In genomic region chr15:26838742-26839460, GRCh38 we compare ENCODE assay signal across 9 cellular contexts. TPM values are rescaled to one million over a fixed set of nuclear protein-coding genes. Genes with fewer than 3 reads are reported as not detected.
A peak's percentile ranks its signal among the peaks of the same experiment; 100 is the strongest.
DNase-seq lines count a peak whose midpoint lies in the region; ATAC-seq and TF ChIP-seq lines count a peak whose summit lies in the region.
"Had no signal": no experiment of that assay in that cellular context is flagged by ENCODE, and none has a peak within 500 bp of the region (broad histone marks: within the 10 kb centered on the region; RNA-seq: fewer than 3 reads in every experiment).

No MANE protein-coding gene starts in this region.

- intact Hi-C loops in right lobe of liver (cut with DNase I), result no loop called here

- CTCF ChIA-PET in WTC11 (lab: Charles Lee), result interaction anchor here (0.5 to 3.4 kb wide), 52 partner anchors 9 to 1442 kb away, joined by 3 to 61 read pairs (median 5); partner anchors contain the start of gene GABRA5

- H3K27me3 Mint-ChIP-seq in WTC11 (ENCODE audit: low read depth), result no peaks in the 10 kb centered on the region; the same call in 1 of the 2 replicates
- H3K27me3 Mint-ChIP-seq: memory B cell had no signal

- no peak overlapping the region for H3K27ac ChIP-seq in right lobe of liver

- H3K4me1 ChIP-seq in right lobe of liver, result no peaks in the 10 kb centered on the region

- 62% methylated on average over 23 of the region's 26 CpGs for WGBS in right lobe of liver (ENCODE audit: insufficient coverage, low coverage, low lambda C conversion rate, missing lambda C conversion rate)

- POLR2A ChIA-PET in WTC11 (lab: Charles Lee), result no interaction called here

- no peaks in the 10 kb centered on the region for H3K36me3 ChIP-seq in right lobe of liver

- peaks cover 32% of the 10 kb centered on the region for H3K4me1 Mint-ChIP-seq in WTC11
- H3K4me1 Mint-ChIP-seq: memory B cell had no signal

- DNase-seq in Daoy (ENCODE audit: low read depth) (peak; percentile 66), HFF-Myc (ENCODE audit: extremely low read depth, low read depth) (no peak), WTC11 (ENCODE audit: low spot score) (peak; percentile 81), right lobe of liver (no peak), MV-4-11 (lab: John Stamatoyannopoulos, UW) (no peak), NK-92 (lab: John Stamatoyannopoulos, UW; ENCODE audit: unreplicated experiment) (no peak)

- H3K4me3 ChIP-seq in HFF-Myc (replicated peaks; ENCODE audit: low read depth, low read length) (no peak overlapping the region), right lobe of liver (no peak overlapping the region)

- H3K36me3 Mint-ChIP-seq in WTC11, result peaks cover 21% of the 10 kb centered on the region
- H3K36me3 Mint-ChIP-seq: memory B cell had no signal

- no peaks in the 10 kb centered on the region for H3K9me3 ChIP-seq in right lobe of liver

- no peak overlapping the region for H3K27ac Mint-ChIP-seq in WTC11
- H3K27ac Mint-ChIP-seq: activated naive CD4-positive, alpha-beta T cell treated with anti-CD3 and anti-CD28 coated beads, Interleukin-2, amount 50 U/mL, for 72 hours; memory B cell had no signal

- TF ChIP-seq CTCF in HFF-Myc (IDR thresholded peaks at IDR 0.05; ENCODE audit: low read depth, low read length, missing control alignments) (peak; percentile 64), WTC11 (IDR thresholded peaks at IDR 0.05) (peak; percentile 92), right lobe of liver (IDR thresholded peaks at IDR 0.05) (peak in 3 of 4 donors; percentile 30 to 36 (median 31))

- peak overlapping the region; percentile 63 for H3K4me3 Mint-ChIP-seq in WTC11
- H3K4me3 Mint-ChIP-seq: memory B cell had no signal

- peaks cover 30% of the 10 kb centered on the region for H3K9me3 Mint-ChIP-seq in WTC11

- no peaks in the 10 kb centered on the region for H3K27me3 ChIP-seq in right lobe of liver

- ATAC-seq in WTC11 (peak; percentile 88), right lobe of liver (peak in 2 of 4 donors; percentile 33 to 36), HG03354 (IDR thresholded peaks at IDR 0.05; ENCODE audit: poor library complexity, severe bottlenecking, unreplicated experiment) (no peak)
- ATAC-seq: activated naive CD4-positive, alpha-beta T cell treated with anti-CD3 and anti-CD28 coated beads, Interleukin-2, amount 50 U/mL, for 72 hours had no signal

- TF ChIP-seq POLR2A in right lobe of liver (IDR thresholded peaks at IDR 0.05), result no peak

TF ChIP-seq in WTC11, 78 proteins besides CTCF, POLR2A, EP300 and RAD21 (continues in another document):
- TF ChIP-seq ZNF317 (CRISPR knock-in tag; IDR thresholded peaks at IDR 0.05; ENCODE audit: borderline replicate concordance, low read depth) (no peak), KAT7 (CRISPR knock-in tag; IDR thresholded peaks at IDR 0.05; ENCODE audit: borderline replicate concordance) (0 out of 2 replicates have a peak, but pooled peaks have one; percentile 33), GABPB1 (CRISPR knock-in tag; IDR thresholded peaks at IDR 0.05) (no peak), ZNF423 (CRISPR knock-in tag; IDR thresholded peaks at IDR 0.05) (no peak), SP1 (CRISPR knock-in tag; conservative IDR thresholded peaks at IDR 0.05) (no peak), NFE2L1 (CRISPR knock-in tag; IDR thresholded peaks at IDR 0.05) (no peak), E2F1 (CRISPR knock-in tag; IDR thresholded peaks at IDR 0.05) (0 out of 2 replicates have a peak, but pooled peaks have one; percentile 31), NFYB (CRISPR knock-in tag; conservative IDR thresholded peaks at IDR 0.05; ENCODE audit: low read depth) (no peak), ERG (CRISPR knock-in tag; IDR thresholded peaks at IDR 0.05) (no peak), ZBTB43 (CRISPR knock-in tag; IDR thresholded peaks at IDR 0.05) (no peak), SMAD3 (CRISPR knock-in tag; IDR thresholded peaks at IDR 0.05; ENCODE audit: borderline replicate concordance) (no peak), ZNF232 (CRISPR knock-in tag; IDR thresholded peaks at IDR 0.05) (no peak), PRRX2 (CRISPR knock-in tag; IDR thresholded peaks at IDR 0.05) (no peak), ELF4 (CRISPR knock-in tag; IDR thresholded peaks at IDR 0.05; ENCODE audit: low read depth) (no peak)
- TF ChIP-seq, protein P1, sequence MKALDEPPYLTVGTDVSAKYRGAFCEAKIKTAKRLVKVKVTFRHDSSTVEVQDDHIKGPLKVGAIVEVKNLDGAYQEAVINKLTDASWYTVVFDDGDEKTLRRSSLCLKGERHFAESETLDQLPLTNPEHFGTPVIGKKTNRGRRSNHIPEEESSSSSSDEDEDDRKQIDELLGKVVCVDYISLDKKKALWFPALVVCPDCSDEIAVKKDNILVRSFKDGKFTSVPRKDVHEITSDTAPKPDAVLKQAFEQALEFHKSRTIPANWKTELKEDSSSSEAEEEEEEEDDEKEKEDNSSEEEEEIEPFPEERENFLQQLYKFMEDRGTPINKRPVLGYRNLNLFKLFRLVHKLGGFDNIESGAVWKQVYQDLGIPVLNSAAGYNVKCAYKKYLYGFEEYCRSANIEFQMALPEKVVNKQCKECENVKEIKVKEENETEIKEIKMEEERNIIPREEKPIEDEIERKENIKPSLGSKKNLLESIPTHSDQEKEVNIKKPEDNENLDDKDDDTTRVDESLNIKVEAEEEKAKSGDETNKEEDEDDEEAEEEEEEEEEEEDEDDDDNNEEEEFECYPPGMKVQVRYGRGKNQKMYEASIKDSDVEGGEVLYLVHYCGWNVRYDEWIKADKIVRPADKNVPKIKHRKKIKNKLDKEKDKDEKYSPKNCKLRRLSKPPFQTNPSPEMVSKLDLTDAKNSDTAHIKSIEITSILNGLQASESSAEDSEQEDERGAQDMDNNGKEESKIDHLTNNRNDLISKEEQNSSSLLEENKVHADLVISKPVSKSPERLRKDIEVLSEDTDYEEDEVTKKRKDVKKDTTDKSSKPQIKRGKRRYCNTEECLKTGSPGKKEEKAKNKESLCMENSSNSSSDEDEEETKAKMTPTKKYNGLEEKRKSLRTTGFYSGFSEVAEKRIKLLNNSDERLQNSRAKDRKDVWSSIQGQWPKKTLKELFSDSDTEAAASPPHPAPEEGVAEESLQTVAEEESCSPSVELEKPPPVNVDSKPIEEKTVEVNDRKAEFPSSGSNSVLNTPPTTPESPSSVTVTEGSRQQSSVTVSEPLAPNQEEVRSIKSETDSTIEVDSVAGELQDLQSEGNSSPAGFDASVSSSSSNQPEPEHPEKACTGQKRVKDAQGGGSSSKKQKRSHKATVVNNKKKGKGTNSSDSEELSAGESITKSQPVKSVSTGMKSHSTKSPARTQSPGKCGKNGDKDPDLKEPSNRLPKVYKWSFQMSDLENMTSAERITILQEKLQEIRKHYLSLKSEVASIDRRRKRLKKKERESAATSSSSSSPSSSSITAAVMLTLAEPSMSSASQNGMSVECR (CRISPR knock-in tag; IDR thresholded peaks at IDR 0.05; ENCODE audit: borderline replicate concordance), result no peak
- TF ChIP-seq, protein P2, sequence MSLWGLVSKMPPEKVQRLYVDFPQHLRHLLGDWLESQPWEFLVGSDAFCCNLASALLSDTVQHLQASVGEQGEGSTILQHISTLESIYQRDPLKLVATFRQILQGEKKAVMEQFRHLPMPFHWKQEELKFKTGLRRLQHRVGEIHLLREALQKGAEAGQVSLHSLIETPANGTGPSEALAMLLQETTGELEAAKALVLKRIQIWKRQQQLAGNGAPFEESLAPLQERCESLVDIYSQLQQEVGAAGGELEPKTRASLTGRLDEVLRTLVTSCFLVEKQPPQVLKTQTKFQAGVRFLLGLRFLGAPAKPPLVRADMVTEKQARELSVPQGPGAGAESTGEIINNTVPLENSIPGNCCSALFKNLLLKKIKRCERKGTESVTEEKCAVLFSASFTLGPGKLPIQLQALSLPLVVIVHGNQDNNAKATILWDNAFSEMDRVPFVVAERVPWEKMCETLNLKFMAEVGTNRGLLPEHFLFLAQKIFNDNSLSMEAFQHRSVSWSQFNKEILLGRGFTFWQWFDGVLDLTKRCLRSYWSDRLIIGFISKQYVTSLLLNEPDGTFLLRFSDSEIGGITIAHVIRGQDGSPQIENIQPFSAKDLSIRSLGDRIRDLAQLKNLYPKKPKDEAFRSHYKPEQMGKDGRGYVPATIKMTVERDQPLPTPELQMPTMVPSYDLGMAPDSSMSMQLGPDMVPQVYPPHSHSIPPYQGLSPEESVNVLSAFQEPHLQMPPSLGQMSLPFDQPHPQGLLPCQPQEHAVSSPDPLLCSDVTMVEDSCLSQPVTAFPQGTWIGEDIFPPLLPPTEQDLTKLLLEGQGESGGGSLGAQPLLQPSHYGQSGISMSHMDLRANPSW (CRISPR knock-in tag; conservative IDR thresholded peaks at IDR 0.05; ENCODE audit: low read depth), result no peak

RNA-seq across cellular contexts. Expression of gene GABRA5, which starts 28.0 kb away (rescaled TPM):
- 0.97 and 5.9 TPM in 2 replicates for total RNA-seq in Daoy (2014; rRNA removed; shearing (Covaris generic))
- total RNA-seq in WTC11 (2021) (16.2 to 23.3 TPM (median 18.0 TPM) in 3 replicates), right lobe of liver (not detected)
- total RNA-seq: activated naive CD4-positive, alpha-beta T cell treated with anti-CD3 and anti-CD28 coated beads, Interleukin-2, amount 50 U/mL, for 72 hours had no signal

Comparison
In these comparisons a context has a peak if more than half of its experiments do, and no peak if none do; other contexts are left out.
1. DNase-seq: peak in Daoy (single experiment) and WTC11 (single experiment); none in HFF-Myc (single experiment), right lobe of liver (0 of 3), MV-4-11 (single experiment) and NK-92 (single experiment).
2. CTCF ChIP-seq: peak in every context shown above with its lines; median percentile 92 in WTC11; 64 in HFF-Myc; 31 in right lobe of liver.